ENCODE assay signal across 17 cellular contexts in the genomic region with DNA sequence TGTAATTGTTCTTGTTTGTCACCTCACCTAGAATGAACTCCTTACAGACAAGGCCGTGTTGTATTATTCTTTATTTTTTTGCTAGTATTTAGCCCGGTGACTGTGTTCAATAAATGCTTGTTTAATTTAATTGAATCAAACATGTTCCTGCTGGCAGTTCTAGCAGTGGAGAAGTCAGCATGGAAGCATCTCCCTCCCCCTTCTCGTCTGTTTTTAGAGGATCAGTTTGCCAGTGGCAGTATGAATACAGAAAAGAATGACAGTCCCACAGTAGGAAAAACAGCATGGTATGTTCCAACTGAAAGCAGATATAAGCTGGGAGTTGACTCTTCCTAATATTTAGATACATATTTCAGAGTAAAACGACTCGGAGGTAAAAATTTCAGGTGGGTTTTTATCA.
DNase-seq lines count a peak whose midpoint lies in the region; ATAC-seq and TF ChIP-seq lines count a peak whose summit lies in the region.
"Had no signal": no experiment of that assay in that cellular context is flagged by ENCODE, and none has a peak within 500 bp of the region (broad histone marks: within the 10 kb centered on the region; RNA-seq: fewer than 3 reads in every experiment).

No MANE protein-coding gene starts in this region.

- no peaks in the 10 kb centered on the region for H3K27me3 Mint-ChIP-seq in chondrocyte (ENCODE audit: low read depth)
- no peaks in the 10 kb centered on the region for H3K27me3 Mint-ChIP-seq in naive thymus-derived CD8-positive, alpha-beta T cell
- H3K27me3 Mint-ChIP-seq in activated CD4-positive, alpha-beta T cell treated with anti-CD3 and anti-CD28 coated beads, Interleukin-2, amount 10 ng/mL, durations not matched to agents 24 days and 14 days = no peaks in the 10 kb centered on the region

- TF ChIP-seq EP300 in SK-N-SH (IDR thresholded peaks at IDR 0.05; ENCODE audit: borderline replicate concordance in 1 of 2, low read depth in 1 of 2, low read length in 1 of 2) = peak in 1 of 2 experiments; percentile 78; a peak in 2 of 4 replicates

- H3K79me2 ChIP-seq in SK-N-SH (ENCODE audit: insufficient read depth) = no peaks in the 10 kb centered on the region
- no peaks in the 10 kb centered on the region for H3K79me2 ChIP-seq in osteoblast (ENCODE audit: insufficient read depth, low read length)

- H3K4me3 Mint-ChIP-seq in chondrocyte (ENCODE audit: unreplicated experiment) = no peak overlapping the region
- no peak overlapping the region for H3K4me3 Mint-ChIP-seq in naive thymus-derived CD8-positive, alpha-beta T cell
- H3K4me3 Mint-ChIP-seq in activated CD4-positive, alpha-beta T cell treated with anti-CD3 and anti-CD28 coated beads, Interleukin-2, amount 10 ng/mL, durations not matched to agents 24 days and 14 days = no peak overlapping the region
- H3K4me3 Mint-ChIP-seq: CD8-positive, alpha-beta memory T cell had no signal

- no peaks in the 10 kb centered on the region for H4K20me1 ChIP-seq in SK-N-SH (ENCODE audit: insufficient read depth)
- H4K20me1 ChIP-seq in osteoblast (ENCODE audit: insufficient read depth, low read length) = no peaks in the 10 kb centered on the region

- no peak overlapping the region for H3K4me3 ChIP-seq in SK-N-SH (ENCODE audit: low read depth in 2 of 2, low read length in 1 of 2)
- no peak overlapping the region for H3K4me3 ChIP-seq in osteoblast (ENCODE audit: insufficient read depth, low read length)

- in situ Hi-C loops in G401 (cut with HindIII; ENCODE audit: low sequenced_read_pairs) = no loop called here

- no peak for ATAC-seq in naive thymus-derived CD8-positive, alpha-beta T cell
- ATAC-seq in HG02938 (IDR thresholded peaks at IDR 0.05; ENCODE audit: unreplicated experiment) = no peak
- ATAC-seq: HCT116, Right ventricle myocardium inferior had no signal

- H3K4me1 ChIP-seq in SK-N-SH (ENCODE audit: control insufficient read depth in 1 of 2, insufficient read depth in 2 of 2, low read depth in 1 of 2, low read length in 1 of 2) = peaks cover 8 to 14% of the 10 kb centered on the region in 2 experiments; a peak in 3 of 4 replicates
- no peaks in the 10 kb centered on the region for H3K4me1 ChIP-seq in osteoblast (ENCODE audit: insufficient read depth, low read length)

- no peak for TF ChIP-seq CTCF in SK-N-SH (IDR thresholded peaks at IDR 0.05)
- TF ChIP-seq CTCF in chondrocyte (IDR thresholded peaks at IDR 0.05) = no peak
- no peak for TF ChIP-seq CTCF in osteoblast (IDR thresholded peaks at IDR 0.05; ENCODE audit: extremely low read depth, low read depth, low read length)

- H3K4me1 Mint-ChIP-seq in chondrocyte (ENCODE audit: low read depth) = peaks cover 26% of the 10 kb centered on the region
- H3K4me1 Mint-ChIP-seq in naive thymus-derived CD8-positive, alpha-beta T cell = no peaks in the 10 kb centered on the region
- H3K4me1 Mint-ChIP-seq in activated CD4-positive, alpha-beta T cell treated with anti-CD3 and anti-CD28 coated beads, Interleukin-2, amount 10 ng/mL, durations not matched to agents 24 days and 14 days = no peaks in the 10 kb centered on the region
- H3K4me1 Mint-ChIP-seq: CD8-positive, alpha-beta memory T cell had no signal

- peaks cover 14% of the 10 kb centered on the region for H3K9me3 Mint-ChIP-seq in chondrocyte (ENCODE audit: low read depth)
- peaks cover 4 to 22% (median 12%) of the 10 kb centered on the region in 9 donors for H3K9me3 Mint-ChIP-seq in naive thymus-derived CD8-positive, alpha-beta T cell
- H3K9me3 Mint-ChIP-seq in activated CD4-positive, alpha-beta T cell treated with anti-CD3 and anti-CD28 coated beads, Interleukin-2, amount 10 ng/mL, durations not matched to agents 24 days and 14 days = no peaks in the 10 kb centered on the region

- H3K4me2 ChIP-seq in SK-N-SH = peak overlapping the region; percentile 32; the same call in 1 of the 2 replicates
- H3K4me2 ChIP-seq in osteoblast (ENCODE audit: insufficient read depth, low read length) = no peak overlapping the region

- H3K9ac ChIP-seq in SK-N-SH = no peak overlapping the region

- TF ChIP-seq RAD21 in SK-N-SH (IDR thresholded peaks at IDR 0.05; ENCODE audit: low read length) = peak; percentile 34; the same call in 1 of the 2 replicates

- H3K27ac ChIP-seq in SK-N-SH (ENCODE audit: low read depth in 2 of 2, low read length in 1 of 2) = peak overlapping the region; percentile 36 to 97; a peak in 3 of 4 replicates
- H3K27ac ChIP-seq in osteoblast (ENCODE audit: low read depth, low read length) = no peak overlapping the region

- peaks cover 10% of the 10 kb centered on the region for H3F3A ChIP-seq in SK-N-SH (replicated peaks; ENCODE audit: insufficient read depth)

- 17% methylated on average over 5 of the region's 5 CpGs for WGBS in SK-N-SH (ENCODE audit: low lambda C conversion rate)

- H3K36me3 Mint-ChIP-seq in chondrocyte (ENCODE audit: low read depth) = peaks cover 2% of the 10 kb centered on the region
- peaks cover 0 to 10% (median 4%) of the 10 kb centered on the region in 3 donors for H3K36me3 Mint-ChIP-seq in naive thymus-derived CD8-positive, alpha-beta T cell
- no peaks in the 10 kb centered on the region for H3K36me3 Mint-ChIP-seq in activated CD4-positive, alpha-beta T cell treated with anti-CD3 and anti-CD28 coated beads, Interleukin-2, amount 10 ng/mL, durations not matched to agents 24 days and 14 days (ENCODE audit: low read depth)

- no peaks in the 10 kb centered on the region for H3K9me2 ChIP-seq in SK-N-SH

- H3K36me3 ChIP-seq in SK-N-SH (replicated peaks in 1 of 2; ENCODE audit: control insufficient read depth in 1 of 2, insufficient read depth in 2 of 2, low read length in 1 of 2) (no peaks in the 10 kb centered on the region), osteoblast (ENCODE audit: insufficient read depth, low read length) (no peaks in the 10 kb centered on the region)

- CTCF ChIA-PET in SK-N-SH (lab: Yijun Ruan, JAX) = interaction anchor here (0.9 kb wide), 1 partner anchor 93 kb away, joined by 4 read pairs; no protein-coding TSS in a partner anchor

- H2AFZ ChIP-seq in SK-N-SH (ENCODE audit: low read depth) (no peak overlapping the region; the same call in 1 of the 2 replicates), osteoblast (ENCODE audit: low read length) (peak overlapping the region; percentile 25)

- no peaks in the 10 kb centered on the region for H3K9me3 ChIP-seq in SK-N-SH
- no peaks in the 10 kb centered on the region for H3K9me3 ChIP-seq in osteoblast (ENCODE audit: low read depth, low read length)

- POLR2A ChIA-PET in SK-N-SH (lab: Yijun Ruan, JAX) = no interaction called here
- POLR2A ChIA-PET in naive thymus-derived CD8-positive, alpha-beta T cell (lab: Charles Lee) = no interaction called here

- intact Hi-C loops in activated CD4-positive, alpha-beta T cell treated with anti-CD3 and anti-CD28 coated beads, Interleukin-2, amount 10 ng/mL, durations not matched to agents 24 days and 14 days (cut with micrococcal nuclease) = no loop called here

- DNase-seq in G401 (ENCODE audit: low spot score) = peak; percentile 89
- DNase-seq in SK-N-SH = peak; percentile 49
- DNase-seq in chondrocyte (ENCODE audit: low spot score) = no peak
- no peak for DNase-seq in osteoblast (ENCODE audit: insufficient read length, low spot score, missing footprints)
- DNase-seq in naive thymus-derived CD8-positive, alpha-beta T cell = no peak
- no peak for DNase-seq in activated CD4-positive, alpha-beta T cell treated with anti-CD3 and anti-CD28 coated beads, Interleukin-2, amount 10 ng/mL, durations not matched to agents 24 days and 14 days
- DNase-seq in central memory CD4-positive, alpha-beta T cell = no peak
- DNase-seq: CD8-positive, alpha-beta memory T cell; DMS53; GOT3; MM.1S; NCI-H1092; NCI-H1436 treated with DMSO at 0.1 percent for 48 hours; NCI-H2081 had no signal

- H3K27me3 ChIP-seq in SK-N-SH (ENCODE audit: insufficient read depth) (no peaks in the 10 kb centered on the region), osteoblast (ENCODE audit: insufficient read depth, low read length) (no peaks in the 10 kb centered on the region)

- H3K27ac Mint-ChIP-seq in chondrocyte (ENCODE audit: unreplicated experiment) = peak overlapping the region; percentile 53
- H3K27ac Mint-ChIP-seq in naive thymus-derived CD8-positive, alpha-beta T cell = no peak overlapping the region
- no peak overlapping the region for H3K27ac Mint-ChIP-seq in activated CD4-positive, alpha-beta T cell treated with anti-CD3 and anti-CD28 coated beads, Interleukin-2, amount 10 ng/mL, durations not matched to agents 24 days and 14 days
- H3K27ac Mint-ChIP-seq: CD8-positive, alpha-beta memory T cell had no signal

TF ChIP-seq in SK-N-SH, 30 proteins besides CTCF, POLR2A, EP300 and RAD21 (continues in another document):
- TF ChIP-seq YY1 (IDR thresholded peaks at IDR 0.05; ENCODE audit: low read depth) = no peak
- TF ChIP-seq MXI1 (IDR thresholded peaks at IDR 0.05; ENCODE audit: low read depth, low read length) = peak; percentile 37; the same call in 1 of the 2 replicates
- 0 out of 2 replicates have a peak, but pooled peaks have one; percentile 7 for TF ChIP-seq SMC3 (IDR thresholded peaks at IDR 0.05; ENCODE audit: low read depth, low read length)
- TF ChIP-seq CHD2 (IDR thresholded peaks at IDR 0.05; ENCODE audit: low read length, partially characterized antibody) = peak; percentile 79
- no peak for TF ChIP-seq RXRA (IDR thresholded peaks at IDR 0.05; ENCODE audit: borderline replicate concordance, low read depth)
- no peak for TF ChIP-seq ELF1 (IDR thresholded peaks at IDR 0.05)
- 0 out of 2 replicates have a peak, but pooled peaks have one; percentile 36 for TF ChIP-seq GATA2 (CRISPR knock-in tag; IDR thresholded peaks at IDR 0.05)
- no peak for TF ChIP-seq USF2 (IDR thresholded peaks at IDR 0.05; ENCODE audit: borderline replicate concordance, low read depth, low read length)
- TF ChIP-seq JUND (IDR thresholded peaks at IDR 0.05) = 0 out of 2 replicates have a peak, but pooled peaks have one; percentile 1
- TF ChIP-seq FOXJ3 (CRISPR knock-in tag; IDR thresholded peaks at IDR 0.05) = no peak
- peak; percentile 31; the same call in 1 of the 2 replicates for TF ChIP-seq PBX3 (IDR thresholded peaks at IDR 0.05)

Comparison
In these comparisons a context has a peak if more than half of its experiments do, and no peak if none do; other contexts are left out.
1. DNase-seq: peak in G401 (single experiment) and SK-N-SH (single experiment); none in chondrocyte (single experiment), osteoblast (single experiment), naive thymus-derived CD8-positive, alpha-beta T cell (0 of 10), activated CD4-positive, alpha-beta T cell treated with anti-CD3 and anti-CD28 coated beads, Interleukin-2, amount 10 ng/mL, durations not matched to agents 24 days and 14 days (single experiment) and central memory CD4-positive, alpha-beta T cell (single experiment).